Comparison of ENCODE assay signal across 8 cellular contexts in the genomic region with DNA sequence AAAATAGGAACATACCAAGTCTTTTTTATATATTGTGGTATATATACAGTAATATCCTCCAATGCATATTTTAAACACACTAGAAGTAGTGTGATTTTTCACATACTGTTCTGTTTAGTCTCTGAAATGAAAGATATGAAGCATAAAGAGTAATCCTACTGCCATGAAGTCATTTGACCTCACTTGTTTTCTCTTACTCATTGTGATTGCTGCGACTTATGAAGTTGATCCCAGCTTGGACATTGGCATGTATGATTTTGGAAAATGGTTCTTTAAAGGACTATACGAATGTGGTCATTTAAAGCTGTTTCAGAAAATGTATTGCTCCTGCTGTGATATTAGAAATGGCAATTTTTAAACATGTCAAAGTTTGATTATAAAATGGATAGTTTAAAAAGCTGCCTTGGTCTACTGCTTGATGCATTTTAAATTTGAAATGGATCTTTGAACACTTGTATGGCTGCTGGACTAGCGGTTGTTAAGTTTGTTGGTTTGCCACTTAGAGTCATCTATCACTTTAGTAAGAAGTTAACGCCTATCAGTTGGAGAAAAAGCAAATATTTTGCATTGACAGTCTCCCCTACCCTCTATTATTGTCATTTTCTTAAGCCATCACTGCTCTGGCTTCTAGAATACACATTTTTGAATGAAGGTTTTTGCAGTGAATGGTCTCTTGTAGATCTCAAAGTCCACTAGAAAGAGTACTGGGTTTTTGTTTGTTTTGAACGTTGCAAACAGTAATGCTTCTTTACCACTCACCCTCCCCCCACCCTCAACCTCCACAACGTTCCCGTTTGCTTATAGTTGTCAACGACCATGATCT. TPM values are rescaled to one million over a fixed set of nuclear protein-coding genes. Genes with fewer than 3 reads are reported as not detected.
A peak's percentile ranks its signal among the peaks of the same experiment; 100 is the strongest.
DNase-seq lines count a peak whose midpoint lies in the region; ATAC-seq and TF ChIP-seq lines count a peak whose summit lies in the region.

No MANE protein-coding gene starts in this region.

- H3K9ac ChIP-seq in OCI-LY1 (ENCODE audit: low read length), result peak overlapping the region; percentile 62

- no peak for TF ChIP-seq POLR2A in ovary (IDR thresholded peaks at IDR 0.05)

- POLR2A ChIA-PET in HEK293T (lab: Yijun Ruan, JAX), result no interaction called here

- WGBS in ovary, 3 donors, result 20 to 28% (median 27%) methylated on average over 8 of the region's 8 CpGs

- CTCF ChIA-PET in Calu3 (lab: Charles Lee) (interaction anchor here (0.6 to 0.9 kb wide), 2 partner anchors 71 to 182 kb away, joined by 3 read pairs; no protein-coding TSS in a partner anchor), HEK293T (lab: Yijun Ruan, JAX) (no interaction called here)

- TF ChIP-seq CTCF in Calu3 (IDR thresholded peaks at IDR 0.05; ENCODE audit: unreplicated experiment) (no peak), OCI-LY1 (IDR thresholded peaks at IDR 0.05; ENCODE audit: low read length) (no peak), endothelial cell (IDR thresholded peaks at IDR 0.05; ENCODE audit: unreplicated experiment) (no peak), ovary (IDR thresholded peaks at IDR 0.05) (no peak)

- intact Hi-C loops in Calu3 (cut with micrococcal nuclease; ENCODE audit: unreplicated experiment), result loop anchor here (10.0 kb wide), 1 partner anchor 55 kb away; no protein-coding TSS in a partner anchor
- intact Hi-C loops in ovary (cut with DNase I), result loop anchor here in 1 of 4 donors (10.0 kb wide), 1 partner anchor 55 kb away; no protein-coding TSS in a partner anchor

- H3K4me3 Mint-ChIP-seq in Calu3 (ENCODE audit: low read depth, unreplicated experiment) (peak overlapping the region; percentile 80), endothelial cell (ENCODE audit: unreplicated experiment) (peak overlapping the region; percentile 85)

- peaks cover 15% of the 10 kb centered on the region for H3K36me3 Mint-ChIP-seq in Calu3 (ENCODE audit: insufficient read depth, unreplicated experiment)
- peaks cover 4% of the 10 kb centered on the region for H3K36me3 Mint-ChIP-seq in endothelial cell (ENCODE audit: low read depth, unreplicated experiment)

- no peaks in the 10 kb centered on the region for H4K20me1 ChIP-seq in OCI-LY1 (ENCODE audit: insufficient read depth, low read length)

- H3K27ac Mint-ChIP-seq in Calu3 (ENCODE audit: unreplicated experiment) (no peak overlapping the region), endothelial cell (ENCODE audit: unreplicated experiment) (no peak overlapping the region)

- no TSS peak for BruUV-seq in Calu3 (replicated peaks; lab: Mats Ljungman, UMichigan)

- H3K36me3 ChIP-seq in OCI-LY1 (ENCODE audit: insufficient read depth, low read length) (peaks cover 20% of the 10 kb centered on the region; the same call in 1 of the 2 replicates), ovary (no peaks in the 10 kb centered on the region)

- TF ChIP-seq EP300 in ovary (IDR thresholded peaks at IDR 0.05), result no peak

- peak overlapping the region; percentile 54 for H3K4me3 ChIP-seq in OCI-LY1 (ENCODE audit: low read depth, low read length, poor library complexity, severe bottlenecking)
- H3K4me3 ChIP-seq in ovary, result peak overlapping the region; percentile 93

- H3K27ac ChIP-seq in OCI-LY1 (ENCODE audit: low read depth, low read length, poor library complexity, severe bottlenecking) (peak overlapping the region; percentile 96), ovary (peak overlapping the region in 1 of 2 donors; percentile 81)

- no peak for ATAC-seq in HG03565 (IDR thresholded peaks at IDR 0.05; ENCODE audit: unreplicated experiment)
- no peak for ATAC-seq in GM18858 (IDR thresholded peaks at IDR 0.05; ENCODE audit: unreplicated experiment)

- H3K27me3 ChIP-seq in OCI-LY1 (ENCODE audit: insufficient read depth, low read length) (no peaks in the 10 kb centered on the region), ovary (no peaks in the 10 kb centered on the region)

- H3K27me3 Mint-ChIP-seq in Calu3 (ENCODE audit: unreplicated experiment) (no peaks in the 10 kb centered on the region), endothelial cell (ENCODE audit: unreplicated experiment) (peaks cover 5% of the 10 kb centered on the region)

- no peaks in the 10 kb centered on the region for H3F3A ChIP-seq in OCI-LY1 (ENCODE audit: insufficient read depth, low read length)

- H3K9me3 Mint-ChIP-seq in Calu3 (ENCODE audit: low read depth, unreplicated experiment) (no peaks in the 10 kb centered on the region), endothelial cell (ENCODE audit: unreplicated experiment) (no peaks in the 10 kb centered on the region)

- peaks cover 42% of the 10 kb centered on the region for H3K79me2 ChIP-seq in OCI-LY1 (ENCODE audit: insufficient read depth, low read length)

- DNase-seq in Calu3, result no peak
- no peak for DNase-seq in endothelial cell (ENCODE audit: low spot score)
- DNase-seq in ovary, result no peak
- no peak for DNase-seq in HEK293T (ENCODE audit: extremely low spot score)
- DNase-seq in NCI-H1694 (lab: John Stamatoyannopoulos, UW), result no peak

- H3K4me1 Mint-ChIP-seq in Calu3 (ENCODE audit: low read depth, unreplicated experiment) (peaks cover 17% of the 10 kb centered on the region), endothelial cell (ENCODE audit: unreplicated experiment) (peaks cover 14% of the 10 kb centered on the region)

- H2AFZ ChIP-seq in OCI-LY1 (ENCODE audit: low read length), result no peak overlapping the region

- no peaks in the 10 kb centered on the region for H3K9me2 ChIP-seq in OCI-LY1 (ENCODE audit: low read depth, low read length)

- peak overlapping the region; percentile 82 for H3K4me2 ChIP-seq in OCI-LY1 (ENCODE audit: low read length)

- H3K9me3 ChIP-seq in OCI-LY1 (ENCODE audit: low read length) (no peaks in the 10 kb centered on the region), ovary (no peaks in the 10 kb centered on the region)

- H3K4me1 ChIP-seq in OCI-LY1 (ENCODE audit: insufficient read depth, low read length, severe bottlenecking), result peaks cover 78% of the 10 kb centered on the region
- peaks cover 3% of the 10 kb centered on the region for H3K4me1 ChIP-seq in ovary (ENCODE audit: insufficient read depth)

TF ChIP-seq in HEK293T, 16 proteins besides CTCF, POLR2A, EP300 and RAD21:
- TF ChIP-seq ARNT (IDR thresholded peaks at IDR 0.05) (no peak), FOXA1 (IDR thresholded peaks at IDR 0.05) (no peak), L3MBTL2 (conservative IDR thresholded peaks at IDR 0.05) (no peak), FOXM1 (IDR thresholded peaks at IDR 0.05; ENCODE audit: borderline replicate concordance) (no peak), TARDBP (IDR thresholded peaks at IDR 0.05) (no peak), NFRKB (IDR thresholded peaks at IDR 0.05) (no peak), ZNF384 (IDR thresholded peaks at IDR 0.05) (no peak), SUZ12 (IDR thresholded peaks at IDR 0.05) (no peak), HDGF (IDR thresholded peaks at IDR 0.05; ENCODE audit: borderline replicate concordance) (no peak), LEF1 (IDR thresholded peaks at IDR 0.05; ENCODE audit: borderline replicate concordance) (no peak)
- TF ChIP-seq, protein P1, sequence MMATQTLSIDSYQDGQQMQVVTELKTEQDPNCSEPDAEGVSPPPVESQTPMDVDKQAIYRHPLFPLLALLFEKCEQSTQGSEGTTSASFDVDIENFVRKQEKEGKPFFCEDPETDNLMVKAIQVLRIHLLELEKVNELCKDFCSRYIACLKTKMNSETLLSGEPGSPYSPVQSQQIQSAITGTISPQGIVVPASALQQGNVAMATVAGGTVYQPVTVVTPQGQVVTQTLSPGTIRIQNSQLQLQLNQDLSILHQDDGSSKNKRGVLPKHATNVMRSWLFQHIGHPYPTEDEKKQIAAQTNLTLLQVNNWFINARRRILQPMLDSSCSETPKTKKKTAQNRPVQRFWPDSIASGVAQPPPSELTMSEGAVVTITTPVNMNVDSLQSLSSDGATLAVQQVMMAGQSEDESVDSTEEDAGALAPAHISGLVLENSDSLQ (IDR thresholded peaks at IDR 0.05), result no peak
TF ChIP-seq in HEK293T: peak in this region for 0.

RNA-seq across cellular contexts. Expression of a gene that starts 0.9 kb away (rescaled TPM):
- total RNA-seq in Calu3 (2022), result 19.5 and 20.6 TPM in 2 replicates
- total RNA-seq in endothelial cell (ENCODE audit: unreplicated experiment), result 21.5 TPM
- 10 to 100 TPM; 32.0 to 49.0 (median 37.9) TPM for total RNA-seq in ovary
- 10 to 100 TPM; 13.1 to 28.1 TPM for polyA plus RNA-seq in ovary
